Comparison of ENCODE assay signal across 1 cellular context in the genomic region with DNA sequence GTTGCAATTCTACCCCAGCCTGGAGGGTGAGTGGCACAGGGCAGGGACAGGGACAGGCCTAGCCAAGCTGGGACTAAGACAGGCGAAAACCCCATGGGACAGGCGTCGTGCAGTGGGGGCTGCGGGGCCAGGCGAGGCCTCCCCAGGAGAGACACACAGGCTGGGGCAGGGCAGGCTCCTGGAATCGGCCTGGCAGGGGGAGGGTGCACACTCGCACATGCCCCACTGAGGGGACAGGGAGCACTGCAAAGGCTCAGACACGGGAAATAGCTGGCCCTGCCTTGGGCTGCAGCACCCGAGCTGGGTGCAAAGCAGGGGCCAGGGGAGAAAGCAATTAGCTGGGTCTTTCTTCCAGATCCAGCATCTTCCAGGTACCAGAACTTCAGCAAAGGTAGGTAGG.
TF ChIP-seq lines count a peak whose summit lies in the region.

No MANE protein-coding gene starts in this region.

TF ChIP-seq in liver, 16 proteins besides CTCF, POLR2A, EP300 and RAD21 (continued from another document):
- TF ChIP-seq, protein P1, sequence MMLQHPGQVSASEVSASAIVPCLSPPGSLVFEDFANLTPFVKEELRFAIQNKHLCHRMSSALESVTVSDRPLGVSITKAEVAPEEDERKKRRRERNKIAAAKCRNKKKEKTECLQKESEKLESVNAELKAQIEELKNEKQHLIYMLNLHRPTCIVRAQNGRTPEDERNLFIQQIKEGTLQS (IDR thresholded peaks at IDR 0.05) = no peak
